9 cellular contexts compared by ENCODE assay signal in the genomic region with DNA sequence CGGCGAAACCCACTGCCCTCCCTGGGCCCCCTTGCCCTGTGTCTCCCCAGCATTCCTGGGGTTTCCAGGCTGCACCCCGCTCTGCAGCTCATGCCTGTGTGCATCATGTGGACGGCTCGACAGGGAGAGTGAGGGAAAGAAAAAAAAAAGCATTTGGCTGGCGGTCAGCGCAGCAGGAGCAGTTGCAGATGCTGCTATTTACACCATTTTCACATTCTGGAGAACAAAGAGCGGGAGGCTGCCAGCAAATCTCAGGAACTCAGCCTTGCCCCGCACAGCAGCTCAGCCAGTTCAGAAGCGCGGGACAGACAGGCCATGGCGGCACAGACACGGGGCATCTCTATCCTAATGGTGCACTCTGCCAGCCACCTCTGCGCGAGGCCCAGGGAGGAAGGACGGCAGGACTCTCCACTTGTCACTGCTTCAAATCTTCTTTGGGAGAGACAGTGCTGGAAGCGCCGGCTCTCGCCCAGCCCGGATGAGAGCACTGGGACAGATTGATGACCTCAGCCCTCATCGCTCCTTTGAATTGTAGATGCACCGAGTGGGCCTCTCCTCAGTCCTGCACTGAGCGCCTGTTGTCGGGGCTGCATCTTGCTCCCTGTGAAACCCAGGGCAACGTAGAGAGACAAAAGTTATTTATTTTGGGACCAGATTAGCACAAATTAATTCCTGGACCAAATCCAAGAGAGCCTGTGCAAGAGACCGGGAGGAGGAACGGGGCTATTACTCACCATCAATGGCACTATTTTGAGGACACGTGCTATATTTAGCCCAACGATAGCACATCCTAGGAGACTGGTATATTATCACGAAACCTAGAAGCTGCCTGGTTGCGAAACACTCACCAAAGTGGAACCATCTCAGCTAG.
A peak's percentile ranks its signal among the peaks of the same experiment; 100 is the strongest.
DNase-seq lines count a peak whose midpoint lies in the region; ATAC-seq and FAIRE-seq lines count a peak whose summit lies in the region.
"Had no signal": no experiment of that assay in that cellular context is flagged by ENCODE, and none has a peak within 500 bp of the region (broad histone marks: within the 10 kb centered on the region; RNA-seq: fewer than 3 reads in every experiment).

No MANE protein-coding gene starts in this region.

- H3K27ac ChIP-seq in cingulate gyrus (ENCODE audit: low read depth, low read length) (peak overlapping the region; percentile 80), layer of hippocampus (ENCODE audit: low read depth, low read length) (peak overlapping the region; percentile 60)

- no peak for ATAC-seq in stimulated activated naive B cell treated with anti-CD40 and anti-IgM and Interleukin-4, amounts not matched to agents 10 μg/mL and 1 μg/mL and 100 μg/mL, for 72 hours (replicated peaks)

- no peaks in the 10 kb centered on the region for H3K4me1 Mint-ChIP-seq in stimulated activated naive B cell treated with anti-CD40 and anti-IgM and Interleukin-4, amounts not matched to agents 10 μg/mL and 1 μg/mL and 100 μg/mL, for 72 hours

- H3K27me3 ChIP-seq in layer of hippocampus (ENCODE audit: control insufficient read depth, insufficient read depth, low read length): no peaks in the 10 kb centered on the region

- no peak overlapping the region for H3K27ac Mint-ChIP-seq in stimulated activated naive B cell treated with anti-CD40 and anti-IgM and Interleukin-4, amounts not matched to agents 10 μg/mL and 1 μg/mL and 100 μg/mL, for 72 hours
- H3K27ac Mint-ChIP-seq: activated naive CD8-positive, alpha-beta T cell had no signal

- H3K4me3 Mint-ChIP-seq in stimulated activated naive B cell treated with anti-CD40 and anti-IgM and Interleukin-4, amounts not matched to agents 10 μg/mL and 1 μg/mL and 100 μg/mL, for 72 hours: no peak overlapping the region
- H3K4me3 Mint-ChIP-seq: activated naive CD8-positive, alpha-beta T cell had no signal

- DNase-seq in LHCN-M2 (ENCODE audit: low read depth): peak; percentile 82
- DNase-seq in superior temporal gyrus (ENCODE audit: extremely low spot score): peak; percentile 81
- no peak for DNase-seq in stimulated activated naive B cell treated with anti-CD40 and anti-IgM and Interleukin-4, amounts not matched to agents 10 μg/mL and 1 μg/mL and 100 μg/mL, for 72 hours
- DNase-seq in activated effector memory CD4-positive, alpha-beta T cell treated with anti-CD3 and anti-CD28 coated beads, Interleukin-2, amount 50 U/mL, for 16 hours: no peak
- DNase-seq in GM19239 (ENCODE audit: insufficient read length, low spot score): no peak
- no peak for DNase-seq in T-helper 9 cell

- no peaks in the 10 kb centered on the region for H3K36me3 Mint-ChIP-seq in stimulated activated naive B cell treated with anti-CD40 and anti-IgM and Interleukin-4, amounts not matched to agents 10 μg/mL and 1 μg/mL and 100 μg/mL, for 72 hours
- H3K36me3 Mint-ChIP-seq: activated naive CD8-positive, alpha-beta T cell had no signal

- peaks cover 1 to 4% of the 10 kb centered on the region in 2 donors for H3K9me3 Mint-ChIP-seq in stimulated activated naive B cell treated with anti-CD40 and anti-IgM and Interleukin-4, amounts not matched to agents 10 μg/mL and 1 μg/mL and 100 μg/mL, for 72 hours

- no peak for FAIRE-seq in GM19239 (lab: Jason Lieb, UNC)

- H3K27me3 Mint-ChIP-seq in stimulated activated naive B cell treated with anti-CD40 and anti-IgM and Interleukin-4, amounts not matched to agents 10 μg/mL and 1 μg/mL and 100 μg/mL, for 72 hours: no peaks in the 10 kb centered on the region

Comparison
In these comparisons a context has a peak if more than half of its experiments do, and no peak if none do; other contexts are left out.
1. DNase-seq: peak in LHCN-M2 (single experiment) and superior temporal gyrus (single experiment); none in stimulated activated naive B cell treated with anti-CD40 and anti-IgM and Interleukin-4, amounts not matched to agents 10 μg/mL and 1 μg/mL and 100 μg/mL, for 72 hours (single experiment), activated effector memory CD4-positive, alpha-beta T cell treated with anti-CD3 and anti-CD28 coated beads, Interleukin-2, amount 50 U/mL, for 16 hours (single experiment), GM19239 (single experiment) and T-helper 9 cell (single experiment).